In the genomic region with DNA sequence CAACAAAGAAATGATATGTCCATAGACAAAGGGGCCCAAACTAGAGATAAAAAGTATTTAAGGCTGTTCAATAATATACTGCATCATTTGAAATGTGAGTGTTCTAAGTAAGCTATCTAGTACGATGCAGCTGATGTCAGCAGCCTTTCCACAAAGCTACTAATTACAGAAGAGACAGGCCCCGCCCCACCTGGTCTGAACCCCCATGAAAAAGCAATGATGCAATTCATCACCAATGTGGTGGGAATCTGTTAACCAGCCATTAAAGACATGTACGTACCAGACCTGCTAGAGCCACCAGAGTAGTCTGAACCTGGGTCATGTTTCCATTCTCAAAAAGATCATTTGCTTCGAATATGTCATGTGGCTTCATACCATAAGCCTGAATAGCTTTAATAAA, we compare ENCODE assay signal across 19 cellular contexts.
"Had no signal": no experiment of that assay in that cellular context is flagged by ENCODE, and none has a peak within 500 bp of the region (broad histone marks: within the 10 kb centered on the region; RNA-seq: fewer than 3 reads in every experiment).

No MANE protein-coding gene starts in this region.

- DNase-seq: activated CD4-positive, alpha-beta memory T cell treated with anti-CD3 and anti-CD28 coated beads for 36 hours; activated CD4-positive, CD25-positive, alpha-beta regulatory T cell treated with anti-CD3 and anti-CD28 coated beads, Interleukin-2, amount 50 U/mL, for 72 hours; activated effector memory CD4-positive, alpha-beta T cell treated with anti-CD3 and anti-CD28 coated beads, Interleukin-2, amount 50 U/mL, for 16 hours; activated T-cell treated with anti-CD3 and anti-CD28 coated beads, Interleukin-2, amount 50 U/mL, for 4 hours; amniotic stem cell; dorsolateral prefrontal cortex; foreskin melanocyte; heart left ventricle; natural killer cell; nucleus accumbens; right lobe of liver; spleen; stimulated activated CD4-positive, alpha-beta T cell treated with anti-CD3 and anti-CD28 coated beads, Interleukin-1b, Interleukin-23, amount 100 ng/mL, for 48 hours; substantia nigra; transverse colon had no signal

- H3K27me3 ChIP-seq: dorsolateral prefrontal cortex, esophagus muscularis mucosa, heart left ventricle, right lobe of liver, spleen, transverse colon had no signal

- H3K27me3 Mint-ChIP-seq: activated CD4-positive, alpha-beta memory T cell treated with anti-CD3 and anti-CD28 coated beads for 36 hours; progenitor cell of endocrine pancreas; stimulated activated memory B cell treated with anti-CD40 and anti-IgM and Interleukin-4, amounts not matched to agents 10 μg/mL and 1 μg/mL and 100 μg/mL, for 72 hours had no signal

- H3K4me1 ChIP-seq: right lobe of liver, spleen had no signal

- H3K4me3 Mint-ChIP-seq: activated CD4-positive, alpha-beta memory T cell treated with anti-CD3 and anti-CD28 coated beads for 36 hours; activated T-cell treated with anti-CD3 and anti-CD28 coated beads, Interleukin-2, amount 50 U/mL, for 4 hours; natural killer cell; stimulated activated memory B cell treated with anti-CD40 and anti-IgM and Interleukin-4, amounts not matched to agents 10 μg/mL and 1 μg/mL and 100 μg/mL, for 72 hours had no signal

- H3K9me3 Mint-ChIP-seq: activated CD4-positive, alpha-beta memory T cell treated with anti-CD3 and anti-CD28 coated beads for 36 hours; activated naive CD4-positive, alpha-beta T cell treated with anti-CD3 and anti-CD28 coated beads, Interleukin-2, amount 50 U/mL, for 72 hours; activated T-cell treated with anti-CD3 and anti-CD28 coated beads, Interleukin-2, amount 50 U/mL, for 4 hours; natural killer cell; stimulated activated memory B cell treated with anti-CD40 and anti-IgM and Interleukin-4, amounts not matched to agents 10 μg/mL and 1 μg/mL and 100 μg/mL, for 72 hours had no signal

- H3K27ac ChIP-seq: right lobe of liver, spleen had no signal

- H3K36me3 Mint-ChIP-seq: activated CD4-positive, alpha-beta memory T cell treated with anti-CD3 and anti-CD28 coated beads for 36 hours; activated naive CD4-positive, alpha-beta T cell treated with anti-CD3 and anti-CD28 coated beads, Interleukin-2, amount 50 U/mL, for 72 hours; natural killer cell; stimulated activated memory B cell treated with anti-CD40 and anti-IgM and Interleukin-4, amounts not matched to agents 10 μg/mL and 1 μg/mL and 100 μg/mL, for 72 hours had no signal

- H3K4me1 Mint-ChIP-seq: natural killer cell; stimulated activated memory B cell treated with anti-CD40 and anti-IgM and Interleukin-4, amounts not matched to agents 10 μg/mL and 1 μg/mL and 100 μg/mL, for 72 hours had no signal

- H3K9me3 ChIP-seq: esophagus muscularis mucosa, heart left ventricle, right lobe of liver, spleen, transverse colon had no signal

- H3K27ac Mint-ChIP-seq: activated CD4-positive, alpha-beta memory T cell treated with anti-CD3 and anti-CD28 coated beads for 36 hours; activated naive CD4-positive, alpha-beta T cell treated with anti-CD3 and anti-CD28 coated beads, Interleukin-2, amount 50 U/mL, for 72 hours; natural killer cell; progenitor cell of endocrine pancreas; stimulated activated memory B cell treated with anti-CD40 and anti-IgM and Interleukin-4, amounts not matched to agents 10 μg/mL and 1 μg/mL and 100 μg/mL, for 72 hours had no signal

- H3K4me3 ChIP-seq: dorsolateral prefrontal cortex, esophagus muscularis mucosa, heart left ventricle, right lobe of liver, spleen, transverse colon had no signal
